Comparison of ENCODE assay signal across 15 cellular contexts in genomic region chr2:61419129-61419528, GRCh38. TPM values are rescaled to one million over a fixed set of nuclear protein-coding genes. Genes with fewer than 3 reads are reported as not detected.
DNase-seq lines count a peak whose midpoint lies in the region; ATAC-seq and TF ChIP-seq lines count a peak whose summit lies in the region.
"Had no signal": no experiment of that assay in that cellular context is flagged by ENCODE, and none has a peak within 500 bp of the region (broad histone marks: within the 10 kb centered on the region; RNA-seq: fewer than 3 reads in every experiment).

No MANE protein-coding gene starts in this region.

- H3K27ac ChIP-seq in A673 (ENCODE audit: low read depth, low read length, poor library complexity, severe bottlenecking) = no peak overlapping the region
- H3K27ac ChIP-seq in DND-41 (ENCODE audit: low read length) = no peak overlapping the region
- H3K27ac ChIP-seq in OCI-LY1 (ENCODE audit: low read depth, low read length, poor library complexity, severe bottlenecking) = peak overlapping the region; percentile 52
- H3K27ac ChIP-seq in caudate nucleus (ENCODE audit: low read depth, low read length) = no peak overlapping the region

- H3K36me3 ChIP-seq in A673 (ENCODE audit: insufficient read depth, low read length, poor library complexity, severe bottlenecking) (no peaks in the 10 kb centered on the region), DND-41 (ENCODE audit: insufficient read depth, low read length) (peaks cover 10% of the 10 kb centered on the region; the same call in 1 of the 2 replicates), OCI-LY1 (ENCODE audit: insufficient read depth, low read length) (peaks cover 39% of the 10 kb centered on the region; the same call in 1 of the 2 replicates)

- DNase-seq in A673 (ENCODE audit: low spot score) (no peak), DND-41 (no peak), astrocyte of the hippocampus (ENCODE audit: low read depth, low spot score) (peak; percentile 54), GM03348 (ENCODE audit: low spot score) (no peak), left cardiac atrium (no peak), caudate nucleus (lab: John Stamatoyannopoulos, UW) (no peak)
- DNase-seq in effector CD4-positive, alpha-beta T cell = no peak
- DNase-seq: HFFc6; kidney glomerular epithelial cell; naive B cell; NCI-H1092 treated with DMSO at 0.1 percent for 48 hours; NCI-H226; stimulated activated CD4-positive, alpha-beta T cell treated with anti-CD3 and anti-CD28 coated beads, Interleukin-4, amount 100 ng/mL, for 4 hours had no signal

- CTCF ChIA-PET in A673 (lab: Charles Lee) = interaction anchor here (0.7 kb wide), 1 partner anchor 30 kb away, joined by 3 read pairs; no protein-coding TSS in a partner anchor

- H3K27me3 ChIP-seq in A673 (replicated peaks; ENCODE audit: insufficient read depth, low read depth, low read length, poor library complexity) = no peaks in the 10 kb centered on the region
- H3K27me3 ChIP-seq in DND-41 (ENCODE audit: insufficient read depth, low read length, poor library complexity) = no peaks in the 10 kb centered on the region
- no peaks in the 10 kb centered on the region for H3K27me3 ChIP-seq in OCI-LY1 (ENCODE audit: insufficient read depth, low read length)

- intact Hi-C loops in A673 (cut with micrococcal nuclease; ENCODE audit: unreplicated experiment) = no loop called here
- intact Hi-C loops in left cardiac atrium (cut with DNase I) = no loop called here

- no peak overlapping the region for H3K4me2 ChIP-seq in DND-41 (ENCODE audit: insufficient read depth, low read length)
- no peak overlapping the region for H3K4me2 ChIP-seq in OCI-LY1 (ENCODE audit: low read length)

- H4K20me1 ChIP-seq in DND-41 (ENCODE audit: insufficient read depth, low read length) = peaks cover 33% of the 10 kb centered on the region; the same call in 1 of the 2 replicates
- H4K20me1 ChIP-seq in OCI-LY1 (ENCODE audit: insufficient read depth, low read length) = no peaks in the 10 kb centered on the region

- H3K9me3 ChIP-seq in A673 (ENCODE audit: low read depth, low read length, poor library complexity, severe bottlenecking) (no peaks in the 10 kb centered on the region), DND-41 (ENCODE audit: insufficient read depth, low read length, severe bottlenecking) (no peaks in the 10 kb centered on the region), OCI-LY1 (ENCODE audit: low read length) (no peaks in the 10 kb centered on the region)

- H3K4me3 ChIP-seq in A673 (ENCODE audit: low read depth, low read length, poor library complexity, severe bottlenecking) (no peak overlapping the region), DND-41 (ENCODE audit: low read depth in 1 of 2, low read length in 2 of 2) (no peak overlapping the region), OCI-LY1 (ENCODE audit: low read depth, low read length, poor library complexity, severe bottlenecking) (no peak overlapping the region)

- peaks cover 8% of the 10 kb centered on the region for H3K4me1 ChIP-seq in A673 (ENCODE audit: insufficient read depth, low read length, poor library complexity, severe bottlenecking)
- H3K4me1 ChIP-seq in DND-41 (ENCODE audit: insufficient read depth, low read length) = no peaks in the 10 kb centered on the region
- H3K4me1 ChIP-seq in OCI-LY1 (ENCODE audit: insufficient read depth, low read length, severe bottlenecking) = peaks cover 61% of the 10 kb centered on the region

- ATAC-seq in DND-41 (ENCODE audit: insufficient read depth, low read depth) (peak; percentile 72), left cardiac atrium (no peak)
- ATAC-seq: WTC11 had no signal

- H3K9me2 ChIP-seq in OCI-LY1 (ENCODE audit: low read depth, low read length) = no peaks in the 10 kb centered on the region

- TF ChIP-seq CTCF in A673 (conservative IDR thresholded peaks at IDR 0.05; ENCODE audit: low read depth, low read length) (no peak), DND-41 (IDR thresholded peaks at IDR 0.05; ENCODE audit: borderline replicate concordance, extremely low read depth, low read length, poor library complexity, severe bottlenecking) (no peak), OCI-LY1 (IDR thresholded peaks at IDR 0.05; ENCODE audit: low read length) (no peak)

- H3K9ac ChIP-seq in DND-41 (ENCODE audit: low read depth, low read length) (no peak overlapping the region), OCI-LY1 (ENCODE audit: low read length) (0 out of 2 replicates have a peak overlapping the region, but pooled peaks have one; percentile 18)

- H2AFZ ChIP-seq in DND-41 (ENCODE audit: low read depth, low read length) = no peak overlapping the region
- no peak overlapping the region for H2AFZ ChIP-seq in OCI-LY1 (ENCODE audit: low read length)

- POLR2A ChIA-PET in A673 (lab: Charles Lee; ENCODE audit: low non-redundant PET) = no interaction called here

- peaks cover 6% of the 10 kb centered on the region; the same call in 1 of the 2 replicates for H3F3A ChIP-seq in OCI-LY1 (ENCODE audit: insufficient read depth, low read length)

- TSS peak; percentile 11 for BruUV-seq in A673 (replicated peaks; lab: Mats Ljungman, UMichigan)

- peaks cover 74% of the 10 kb centered on the region for H3K79me2 ChIP-seq in DND-41 (ENCODE audit: insufficient read depth, low read length)
- H3K79me2 ChIP-seq in OCI-LY1 (ENCODE audit: insufficient read depth, low read length) = peaks cover 72% of the 10 kb centered on the region

RNA-seq across cellular contexts. Expression of gene USP34, which starts 51.8 kb away (rescaled TPM):
- total RNA-seq in A673 (2021) (97.1 and 98.5 TPM in 2 replicates), left cardiac atrium (10 to 100 TPM; 44.1 to 60.4 TPM)
